In the genomic region with DNA sequence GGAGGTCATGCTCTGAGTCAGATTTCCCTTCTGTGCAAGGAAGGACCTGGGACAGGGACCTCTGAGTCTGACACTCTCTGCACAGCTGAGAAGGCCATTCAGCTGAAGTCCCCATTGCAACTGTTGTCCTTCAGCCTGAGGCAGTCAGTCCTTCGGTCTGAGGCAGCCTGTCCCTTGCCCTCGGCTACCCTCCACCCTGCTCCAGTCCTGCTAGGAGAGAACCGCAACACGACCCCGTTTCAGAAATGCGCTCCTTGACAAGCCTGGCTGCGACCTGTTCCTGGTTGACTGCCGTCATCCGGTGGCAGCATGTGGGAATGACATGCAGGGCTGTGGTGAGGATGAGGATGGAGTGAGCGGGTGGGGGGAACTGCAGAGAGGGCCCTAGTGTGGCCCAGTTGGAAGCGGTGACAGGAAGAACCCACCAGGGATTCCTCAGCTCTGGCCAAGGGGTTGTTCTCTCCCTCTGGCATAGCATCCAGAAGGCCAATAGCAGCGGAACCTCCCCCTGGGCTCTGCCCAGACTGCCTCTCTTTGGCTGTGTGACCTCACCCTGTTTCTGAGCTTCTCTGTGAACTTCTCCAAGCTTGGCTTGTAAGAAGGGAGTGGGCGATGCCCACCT, we compare ENCODE assay signal across 8 cellular contexts. TPM values are rescaled to one million over a fixed set of nuclear protein-coding genes. Genes with fewer than 3 reads are reported as not detected.
DNase-seq lines count a peak whose midpoint lies in the region; ATAC-seq, FAIRE-seq and TF ChIP-seq lines count a peak whose summit lies in the region.

No MANE protein-coding gene starts in this region.

- no peaks in the 10 kb centered on the region for H4K20me1 ChIP-seq in mammary epithelial cell (ENCODE audit: insufficient read depth, low read length)

- H3K4me2 ChIP-seq in mammary epithelial cell (ENCODE audit: insufficient read depth, low read depth, low read length), result no peak overlapping the region

- DNase-seq in BJ (ENCODE audit: low read depth) (no peak), NCI-H2029 treated with DMSO at 0.1 percent for 48 hours (lab: John Stamatoyannopoulos, UW) (peak; percentile 7), mammary epithelial cell (peak; percentile 33), kidney (peak; percentile 83), NCI-H2107 treated with DMSO at 0.1 percent for 48 hours (lab: John Stamatoyannopoulos, UW; ENCODE audit: unreplicated experiment) (no peak)
- DNase-seq in activated CD4-positive, CD25-positive, alpha-beta regulatory T cell (lab: John Stamatoyannopoulos, UW), result peak; percentile 50 to 64 (median 54)
- peak; percentile 67 to 69 for DNase-seq in stimulated activated CD4-positive, alpha-beta T cell treated with anti-CD3 and anti-CD28 coated beads, Interleukin-1b, Interleukin-23, amount 100 ng/mL, for 4 hours (ENCODE audit: low read depth in 2 of 2)

- H3K27me3 ChIP-seq in BJ (ENCODE audit: control insufficient read depth, insufficient read depth, low read length) (peaks cover 2% of the 10 kb centered on the region; the same call in 1 of the 2 replicates), mammary epithelial cell (ENCODE audit: insufficient read depth, low read length) (peaks cover 8% of the 10 kb centered on the region)

- CTCF ChIA-PET in BJ (lab: Yijun Ruan, JAX) (interaction anchor here (0.7 to 9.7 kb wide), 45 partner anchors 9 to 257 kb away, joined by 3 to 318 read pairs (median 5); a partner anchor contains a TSS), mammary epithelial cell (lab: Charles Lee; ENCODE audit: low non-redundant PET) (interaction anchor here (0.6 to 1.2 kb wide), 2 partner anchors 138 to 425 kb away, joined by 5 to 32 read pairs; no protein-coding TSS in a partner anchor)

- no peaks in the 10 kb centered on the region for H3K79me2 ChIP-seq in mammary epithelial cell (ENCODE audit: insufficient read depth, low read length)

- BruUV-seq in mammary epithelial cell (replicated peaks; lab: Mats Ljungman, UMichigan), result no TSS peak

- no peak overlapping the region for H2AFZ ChIP-seq in mammary epithelial cell (ENCODE audit: low read depth, low read length)

- in situ Hi-C loops in mammary epithelial cell (cut with MboI; ENCODE audit: low sequenced_read_pairs in 2 of 2), result loop anchor here (5.0 to 25.0 kb wide), 2 partner anchors 139 to 256 kb away; a partner anchor contains a TSS

- peak; percentile 97 for TF ChIP-seq CTCF in BJ (IDR thresholded peaks at IDR 0.05; ENCODE audit: insufficient read depth, low read depth, low read length)
- TF ChIP-seq CTCF in mammary epithelial cell (conservative IDR thresholded peaks at IDR 0.05 in 1 of 2, IDR thresholded peaks at IDR 0.05 in 1 of 2; ENCODE audit: extremely low read depth in 1 of 2, insufficient read depth in 1 of 2, low read depth in 1 of 2, low read length in 2 of 2), result peak; percentile 97 to 99
- peak; percentile 92 for TF ChIP-seq CTCF in kidney (IDR thresholded peaks at IDR 0.05; ENCODE audit: borderline replicate concordance, extremely low read depth, insufficient read depth)

- no peaks in the 10 kb centered on the region for H3K36me3 ChIP-seq in BJ (ENCODE audit: control insufficient read depth, insufficient read depth, low read length)
- H3K36me3 ChIP-seq in mammary epithelial cell (ENCODE audit: insufficient read depth, low read length), result no peaks in the 10 kb centered on the region
- no peaks in the 10 kb centered on the region for H3K36me3 ChIP-seq in kidney (ENCODE audit: control insufficient read depth in 1 of 2, insufficient read depth in 2 of 2, low read length in 2 of 2)

- H3K9ac ChIP-seq in mammary epithelial cell (ENCODE audit: insufficient read depth, low read length) (no peak overlapping the region), kidney (ENCODE audit: low read length in 2 of 2) (no peak overlapping the region)

- H3K4me1 ChIP-seq in mammary epithelial cell (ENCODE audit: insufficient read depth, low read length) (no peaks in the 10 kb centered on the region), kidney (ENCODE audit: control insufficient read depth in 1 of 2, insufficient read depth in 1 of 2, low read depth in 1 of 2, low read length in 2 of 2) (peaks cover 2 to 3% of the 10 kb centered on the region in 2 donors)

- dilution Hi-C loops in mammary epithelial cell (cut with HindIII; ENCODE audit: low sequenced_read_pairs), result no loop called here

- H3K9me3 ChIP-seq in mammary epithelial cell (replicated peaks; ENCODE audit: insufficient read depth, low read length), result no peaks in the 10 kb centered on the region
- no peaks in the 10 kb centered on the region for H3K9me3 ChIP-seq in kidney (ENCODE audit: control insufficient read depth in 1 of 2, low read length in 2 of 2)

- 3% methylated on average over 11 of the region's 13 CpGs for WGBS in mammary epithelial cell (ENCODE audit: low coverage, missing lambda C conversion rate)

- ATAC-seq in GM21576 (IDR thresholded peaks at IDR 0.05; ENCODE audit: unreplicated experiment), result peak; percentile 69

- intact Hi-C loops in mammary epithelial cell (cut with micrococcal nuclease) (loop anchor here (1.0 to 5.0 kb wide), 5 partner anchors 44 to 256 kb away; no protein-coding TSS in a partner anchor), kidney (cut with DNase I) (loop anchor here (5.0 kb wide), 1 partner anchor 139 kb away; no protein-coding TSS in a partner anchor)

- no peak for FAIRE-seq in kidney (lab: Jason Lieb, UNC)

- H3K27ac ChIP-seq in mammary epithelial cell (ENCODE audit: insufficient read depth, low read depth, low read length) (no peak overlapping the region), kidney (ENCODE audit: low read depth in 2 of 2, low read length in 2 of 2) (no peak overlapping the region)

- POLR2A ChIA-PET in BJ (lab: Charles Lee), result no interaction called here

- no peak overlapping the region for H3K4me3 ChIP-seq in BJ (ENCODE audit: low read depth, low read length)
- no peak overlapping the region for H3K4me3 ChIP-seq in mammary epithelial cell (replicated peaks in 1 of 3; ENCODE audit: insufficient read depth in 1 of 3, low read depth in 2 of 3, low read length in 3 of 3)
- H3K4me3 ChIP-seq in kidney (ENCODE audit: low read length in 2 of 2), result no peak overlapping the region

RNA-seq across cellular contexts. Expression of a gene that starts 40.3 kb away (rescaled TPM):
- not detected in 2 replicates for polyA plus RNA-seq in BJ (2011; rRNA removed)
- polyA minus RNA-seq in BJ (2011; rRNA and poly(A)+ RNA removed), result not detected in 2 replicates
- under 1 TPM in 1 of 2 donors, not detected in 1; 0.07 TPM for total RNA-seq in mammary epithelial cell
- 0.01 TPM for polyA plus RNA-seq in mammary epithelial cell
- polyA minus RNA-seq in mammary epithelial cell, result not detected
- total RNA-seq in kidney, result 0.57 TPM
- polyA plus RNA-seq in kidney (ENCODE audit: insufficient read depth, low read depth, low replicate concordance), result 0.24 TPM

RNA-seq across cellular contexts. Expression of a gene that starts 45.7 kb away (rescaled TPM):
- polyA plus RNA-seq in BJ (2011; rRNA removed), result 0.32 and 0.52 TPM in 2 replicates
- 0.19 and 0.41 TPM in 2 replicates for polyA minus RNA-seq in BJ (2011; rRNA and poly(A)+ RNA removed)
- total RNA-seq in mammary epithelial cell, result not detected
- polyA plus RNA-seq in mammary epithelial cell, result 0.08 TPM
- polyA minus RNA-seq in mammary epithelial cell, result not detected
- total RNA-seq in kidney, result 0.13 TPM
- polyA plus RNA-seq in kidney (ENCODE audit: insufficient read depth, low read depth, low replicate concordance), result 0.45 TPM

Comparison
In these comparisons a context has a peak if more than half of its experiments do, and no peak if none do; other contexts are left out.
1. DNase-seq: peak in NCI-H2029 treated with DMSO at 0.1 percent for 48 hours (single experiment), activated CD4-positive, CD25-positive, alpha-beta regulatory T cell (4 of 4), mammary epithelial cell (single experiment), kidney (single experiment) and stimulated activated CD4-positive, alpha-beta T cell treated with anti-CD3 and anti-CD28 coated beads, Interleukin-1b, Interleukin-23, amount 100 ng/mL, for 4 hours (2 of 2); none in BJ (single experiment) and NCI-H2107 treated with DMSO at 0.1 percent for 48 hours (single experiment).
2. Peak in every context shown above with its lines, with median percentiles within 50 percentile points of each other: CTCF ChIP-seq.